ENCODE assay signal across 31 cellular contexts in the genomic region with DNA sequence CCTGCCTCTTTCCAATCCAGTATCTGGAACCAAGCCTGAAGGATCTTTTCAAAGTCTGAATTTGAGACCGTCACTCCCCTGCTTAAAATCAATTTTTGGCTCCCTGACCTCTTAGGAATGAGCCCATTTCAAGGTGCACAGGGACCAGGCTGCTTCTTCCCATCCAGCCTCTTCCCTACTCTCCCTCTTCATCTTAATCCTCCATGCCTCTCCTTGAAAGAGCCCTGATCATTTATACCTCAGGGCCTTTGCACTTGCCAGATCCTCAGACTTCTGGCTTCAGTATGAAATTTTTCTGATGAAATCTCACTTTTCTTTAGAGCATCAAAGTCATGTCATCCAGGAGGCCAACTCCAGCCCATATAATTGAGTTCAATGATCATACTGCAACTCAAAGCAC.
DNase-seq lines count a peak whose midpoint lies in the region; ATAC-seq and TF ChIP-seq lines count a peak whose summit lies in the region.
"Had no signal": no experiment of that assay in that cellular context is flagged by ENCODE, and none has a peak within 500 bp of the region (broad histone marks: within the 10 kb centered on the region; RNA-seq: fewer than 3 reads in every experiment).

No MANE protein-coding gene starts in this region.

- H3K27ac Mint-ChIP-seq in activated T-helper 1 cell treated with anti-CD3 and anti-CD28 coated beads, Interleukin-12 subunit alpha, Interleukin-12 subunit beta, Interleukin-2, Interleukin-4 antibody, amounts not matched to agents 30 ng/mL and 10 ng/mL and 1 ng/mL, durations not matched to agents 14 hours and 24 hours and 36 hours, result no peak overlapping the region
- H3K27ac Mint-ChIP-seq: B cell; CD14-positive monocyte; CD4-positive, alpha-beta memory T cell; CD4-positive, alpha-beta T cell; CD4-positive, CD25-positive, alpha-beta regulatory T cell; CD8-positive, alpha-beta memory T cell; CD8-positive, alpha-beta T cell had no signal

- peak; percentile 72 for DNase-seq in esophagus muscularis mucosa (ENCODE audit: extremely low spot score)
- no peak for DNase-seq in activated T-helper 1 cell treated with anti-CD3 and anti-CD28 coated beads, Interleukin-12 subunit alpha, Interleukin-12 subunit beta, Interleukin-2, Interleukin-4 antibody, amounts not matched to agents 30 ng/mL and 10 ng/mL and 1 ng/mL, durations not matched to agents 14 hours and 24 hours and 36 hours (ENCODE audit: low spot score)
- DNase-seq: 8988T; ACHN; AML-193; BE2C; C1 segment of cervical spinal cord; Caco-2; Calu3; CD4-positive, alpha-beta memory T cell; CD4-positive, alpha-beta T cell; CD4-positive, CD25-positive, alpha-beta regulatory T cell; CD8-positive, alpha-beta memory T cell; CD8-positive, alpha-beta T cell; COR-L47; DMS 273 treated with DMSO at 0.1 percent for 48 hours; DMS153; DMS53; DMS79; DMS79 treated with DMSO at 0.1 percent for 48 hours; DND-41; EL had no signal

- ATAC-seq in GM21390 (IDR thresholded peaks at IDR 0.05; ENCODE audit: unreplicated experiment), result no peak
- ATAC-seq: A549; CD8-positive, alpha-beta T cell had no signal

- H3K4me3 ChIP-seq in HEK293 (ENCODE audit: low read depth, low read length) (no peak overlapping the region), esophagus muscularis mucosa (no peak overlapping the region)
- H3K4me3 ChIP-seq: A549; BLaER1; BLaER1 treated with 17β-estradiol and CSF1 and Interleukin-3, amounts not matched to agents 10 nM and 100 nM had no signal

- H3K36me3 ChIP-seq in HEK293 (ENCODE audit: control insufficient read depth in 2 of 2, insufficient read depth in 1 of 2, low read length in 2 of 2) (no peaks in the 10 kb centered on the region), esophagus muscularis mucosa (no peaks in the 10 kb centered on the region)
- H3K36me3 ChIP-seq: BE2C; BLaER1; BLaER1 treated with 17β-estradiol and CSF1 and Interleukin-3, amounts not matched to agents 10 nM and 100 nM had no signal

- no peaks in the 10 kb centered on the region for H3K27me3 Mint-ChIP-seq in activated T-helper 1 cell treated with anti-CD3 and anti-CD28 coated beads, Interleukin-12 subunit alpha, Interleukin-12 subunit beta, Interleukin-2, Interleukin-4 antibody, amounts not matched to agents 30 ng/mL and 10 ng/mL and 1 ng/mL, durations not matched to agents 14 hours and 24 hours and 36 hours (ENCODE audit: insufficient read depth)

- intact Hi-C loops in esophagus muscularis mucosa (cut with DNase I), result no loop called here
- intact Hi-C loops in activated T-helper 1 cell treated with anti-CD3 and anti-CD28 coated beads, Interleukin-12 subunit alpha, Interleukin-12 subunit beta, Interleukin-2, Interleukin-4 antibody, amounts not matched to agents 30 ng/mL and 10 ng/mL and 1 ng/mL, durations not matched to agents 14 hours and 24 hours and 36 hours (cut with micrococcal nuclease), result no loop called here

- no peaks in the 10 kb centered on the region for H3K9me3 ChIP-seq in HEK293 (ENCODE audit: control insufficient read depth, insufficient read depth, low read depth, low read length)
- H3K9me3 ChIP-seq in esophagus muscularis mucosa, result no peaks in the 10 kb centered on the region
- H3K9me3 ChIP-seq: A549, BE2C, BLaER1 had no signal

- H3K4me1 ChIP-seq in HEK293 (ENCODE audit: control insufficient read depth, insufficient read depth, low read length), result peaks cover 3% of the 10 kb centered on the region; the same call in 1 of the 2 replicates
- peaks cover 0 to 5% (median under 1%) of the 10 kb centered on the region in 4 donors for H3K4me1 ChIP-seq in esophagus muscularis mucosa
- H3K4me1 ChIP-seq: A549; BE2C; BLaER1; BLaER1 treated with 17β-estradiol and CSF1 and Interleukin-3, amounts not matched to agents 10 nM and 100 nM; Caco-2 had no signal

- no peaks in the 10 kb centered on the region for H3K4me1 Mint-ChIP-seq in activated T-helper 1 cell treated with anti-CD3 and anti-CD28 coated beads, Interleukin-12 subunit alpha, Interleukin-12 subunit beta, Interleukin-2, Interleukin-4 antibody, amounts not matched to agents 30 ng/mL and 10 ng/mL and 1 ng/mL, durations not matched to agents 14 hours and 24 hours and 36 hours (ENCODE audit: low read depth)
- H3K4me1 Mint-ChIP-seq: B cell; CD14-positive monocyte; CD4-positive, alpha-beta memory T cell; CD4-positive, CD25-positive, alpha-beta regulatory T cell; CD8-positive, alpha-beta memory T cell had no signal

- H3K36me3 Mint-ChIP-seq in activated T-helper 1 cell treated with anti-CD3 and anti-CD28 coated beads, Interleukin-12 subunit alpha, Interleukin-12 subunit beta, Interleukin-2, Interleukin-4 antibody, amounts not matched to agents 30 ng/mL and 10 ng/mL and 1 ng/mL, durations not matched to agents 14 hours and 24 hours and 36 hours (ENCODE audit: low read depth), result no peaks in the 10 kb centered on the region
- H3K36me3 Mint-ChIP-seq: CD14-positive monocyte; CD4-positive, alpha-beta memory T cell; CD4-positive, CD25-positive, alpha-beta regulatory T cell; CD8-positive, alpha-beta memory T cell; CD8-positive, alpha-beta T cell had no signal

- no peak for TF ChIP-seq POLR2A in esophagus muscularis mucosa (IDR thresholded peaks at IDR 0.05; ENCODE audit: low read depth)

- CTCF ChIA-PET in HEK293 (lab: Yijun Ruan, JAX), result no interaction called here

- TF ChIP-seq EP300 in esophagus muscularis mucosa (IDR thresholded peaks at IDR 0.05), result no peak

- POLR2A ChIA-PET in HEK293 (lab: Yijun Ruan, JAX), result no interaction called here

- TF ChIP-seq CTCF in HEK293 (tag by site-specific recombination; IDR thresholded peaks at IDR 0.05), result no peak
- no peak for TF ChIP-seq CTCF in esophagus muscularis mucosa (IDR thresholded peaks at IDR 0.05)

- no peaks in the 10 kb centered on the region for H3K9me3 Mint-ChIP-seq in activated T-helper 1 cell treated with anti-CD3 and anti-CD28 coated beads, Interleukin-12 subunit alpha, Interleukin-12 subunit beta, Interleukin-2, Interleukin-4 antibody, amounts not matched to agents 30 ng/mL and 10 ng/mL and 1 ng/mL, durations not matched to agents 14 hours and 24 hours and 36 hours
- H3K9me3 Mint-ChIP-seq: CD4-positive, alpha-beta T cell; CD8-positive, alpha-beta T cell had no signal

- H3K27ac ChIP-seq in HEK293 (ENCODE audit: extremely low read depth, low read depth, low read length), result no peak overlapping the region
- no peak overlapping the region for H3K27ac ChIP-seq in esophagus muscularis mucosa (replicated peaks in 1 of 4)
- H3K27ac ChIP-seq: 22Rv1; A549; BLaER1; BLaER1 treated with 17β-estradiol and CSF1 and Interleukin-3, amounts not matched to agents 10 nM and 100 nM; C4-2B had no signal

- no peak overlapping the region for H3K4me3 Mint-ChIP-seq in activated T-helper 1 cell treated with anti-CD3 and anti-CD28 coated beads, Interleukin-12 subunit alpha, Interleukin-12 subunit beta, Interleukin-2, Interleukin-4 antibody, amounts not matched to agents 30 ng/mL and 10 ng/mL and 1 ng/mL, durations not matched to agents 14 hours and 24 hours and 36 hours
- H3K4me3 Mint-ChIP-seq: B cell; CD14-positive monocyte; CD4-positive, alpha-beta memory T cell; CD4-positive, alpha-beta T cell; CD4-positive, CD25-positive, alpha-beta regulatory T cell; CD8-positive, alpha-beta memory T cell; CD8-positive, alpha-beta T cell had no signal

- 93% methylated on average over 1 of the region's 1 CpG for WGBS in esophagus muscularis mucosa

- H3K27me3 ChIP-seq in esophagus muscularis mucosa, result no peaks in the 10 kb centered on the region
- H3K27me3 ChIP-seq: BE2C; BLaER1; BLaER1 treated with 17β-estradiol and CSF1 and Interleukin-3, amounts not matched to agents 10 nM and 100 nM had no signal

TF ChIP-seq in HEK293, 187 proteins besides CTCF, POLR2A, EP300 and RAD21:
- peak; percentile 52 for TF ChIP-seq ZNF623 (tag by site-specific recombination; IDR thresholded peaks at IDR 0.05)
- no peak for TF ChIP-seq ZNF837 (tag by site-specific recombination; IDR thresholded peaks at IDR 0.05)
